In the genomic region with DNA sequence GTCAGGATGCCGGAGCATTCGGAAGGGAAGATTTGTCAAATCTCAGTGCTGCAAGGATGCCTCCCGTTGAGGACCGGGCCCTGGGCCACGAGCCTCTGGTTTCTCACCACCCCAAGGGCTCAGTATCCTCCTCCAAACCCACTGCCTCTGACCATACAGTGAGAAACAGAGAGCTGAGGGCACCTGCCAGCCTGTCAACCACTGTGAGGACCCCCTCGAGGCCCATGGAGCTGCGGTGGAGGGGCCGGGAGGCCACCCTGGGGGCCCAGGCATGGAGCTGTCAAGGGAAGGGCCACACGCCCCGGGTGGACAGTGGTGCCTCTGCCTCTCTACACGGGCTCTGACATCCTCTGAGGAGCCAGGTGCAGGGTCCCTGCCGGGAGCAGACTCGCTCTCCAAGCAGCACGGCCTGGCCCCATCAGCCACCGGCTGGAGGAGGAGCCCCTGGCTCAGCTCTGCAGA, we compare ENCODE assay signal across 29 cellular contexts.
"Had no signal": no experiment of that assay in that cellular context is flagged by ENCODE, and none has a peak within 500 bp of the region (broad histone marks: within the 10 kb centered on the region; RNA-seq: fewer than 3 reads in every experiment).

No MANE protein-coding gene starts in this region.

- ATAC-seq: activated CD4-positive, CD25-positive, alpha-beta regulatory T cell treated with anti-CD3 and anti-CD28 coated beads, Interleukin-2, amount 50 U/mL, for 24 hours; activated naive CD8-positive, alpha-beta T cell treated with anti-CD3 and anti-CD28 coated beads, Interleukin-2, amount 50 U/mL, for 24 hours; gastroesophageal sphincter; left colon; naive thymus-derived CD8-positive, alpha-beta T cell; T-helper 17 cell had no signal

- H3K27me3 Mint-ChIP-seq: activated naive CD8-positive, alpha-beta T cell treated with anti-CD3 and anti-CD28 coated beads, Interleukin-2, amount 50 U/mL, for 24 hours; memory B cell had no signal

- H3K4me1 Mint-ChIP-seq: activated naive CD4-positive, alpha-beta T cell treated with anti-CD3 and anti-CD28 coated beads, Interleukin-2, amount 50 U/mL, for 24 hours; activated naive CD8-positive, alpha-beta T cell treated with anti-CD3 and anti-CD28 coated beads, Interleukin-2, amount 50 U/mL, for 24 hours; memory B cell; naive thymus-derived CD8-positive, alpha-beta T cell; T-helper 17 cell had no signal

- DNase-seq: activated CD4-positive, alpha-beta T cell treated with anti-CD3 and anti-CD28 coated beads for 48 hours; activated CD4-positive, alpha-beta T cell treated with anti-CD3 and anti-CD28 coated beads, Interleukin-2, amount 50 U/mL, for 48 hours; activated naive CD8-positive, alpha-beta T cell treated with anti-CD3 and anti-CD28 coated beads, Interleukin-2, amount 50 U/mL, for 24 hours; activated T-cell treated with anti-CD3 and anti-CD28 coated beads, Interleukin-2, amount 50 U/mL, for 48 hours; effector memory CD4-positive, alpha-beta T cell; erythroblast; left colon; midbrain; naive thymus-derived CD8-positive, alpha-beta T cell; sigmoid colon; small intestine; stimulated activated CD4-positive, alpha-beta T cell treated with anti-CD3 and anti-CD28 coated beads, Interleukin-1b, Interleukin-23, amount 100 ng/mL, for 48 hours; stimulated activated CD4-positive, alpha-beta T cell treated with anti-CD3 and anti-CD28 coated beads, Interleukin-4, amount 100 ng/mL, for 4 hours; stimulated activated CD8-positive, alpha-beta memory T cell treated with anti-CD3 and anti-CD28 coated beads, Interleukin-4, amount 100 ng/mL, for 48 hours; stimulated activated naive CD4-positive, alpha-beta T cell; T-helper 17 cell; T1000; tibial artery; WERI-Rb-1 had no signal

- H3K9me3 ChIP-seq: suprapubic skin had no signal

- H3K27ac ChIP-seq: breast epithelium, gastroesophageal sphincter, hepatocyte, sigmoid colon, suprapubic skin, tibial artery, WERI-Rb-1 had no signal

- H3K4me3 ChIP-seq: breast epithelium, gastroesophageal sphincter, hepatocyte, sigmoid colon, suprapubic skin, tibial artery had no signal

- H3K27ac Mint-ChIP-seq: activated naive CD4-positive, alpha-beta T cell treated with anti-CD3 and anti-CD28 coated beads, Interleukin-2, amount 50 U/mL, for 24 hours; activated naive CD8-positive, alpha-beta T cell treated with anti-CD3 and anti-CD28 coated beads, Interleukin-2, amount 50 U/mL, for 24 hours; activated T-helper 2 cell treated with anti-CD3 and anti-CD28 coated beads, Interferon-gamma antibody, Interleukin-2, Interleukin-4, amounts not matched to agents 10 μg/mL and 5 μg/mL and 100 μg/mL, durations not matched to agents 14 hours and 24 hours and 36 hours; memory B cell; naive thymus-derived CD8-positive, alpha-beta T cell; progenitor cell of endocrine pancreas; T-helper 17 cell had no signal

- H3K9me3 Mint-ChIP-seq: activated naive CD4-positive, alpha-beta T cell treated with anti-CD3 and anti-CD28 coated beads, Interleukin-2, amount 50 U/mL, for 24 hours; neural crest cell had no signal

- H3K4me1 ChIP-seq: breast epithelium, gastroesophageal sphincter, sigmoid colon, suprapubic skin, tibial artery had no signal

- H3K36me3 Mint-ChIP-seq: activated naive CD4-positive, alpha-beta T cell treated with anti-CD3 and anti-CD28 coated beads, Interleukin-2, amount 50 U/mL, for 24 hours; memory B cell; naive thymus-derived CD8-positive, alpha-beta T cell had no signal

- H3K36me3 ChIP-seq: breast epithelium, gastroesophageal sphincter, sigmoid colon, suprapubic skin, tibial artery, WERI-Rb-1 had no signal

- H3K4me3 Mint-ChIP-seq: activated naive CD4-positive, alpha-beta T cell treated with anti-CD3 and anti-CD28 coated beads, Interleukin-2, amount 50 U/mL, for 24 hours; activated naive CD8-positive, alpha-beta T cell treated with anti-CD3 and anti-CD28 coated beads, Interleukin-2, amount 50 U/mL, for 24 hours; memory B cell; naive thymus-derived CD8-positive, alpha-beta T cell; neural crest cell; T-helper 17 cell had no signal
